34 cellular contexts compared by ENCODE assay signal in genomic region chr16:27824006-27824405, GRCh38.
"Had no signal": no experiment of that assay in that cellular context is flagged by ENCODE, and none has a peak within 500 bp of the region (broad histone marks: within the 10 kb centered on the region; RNA-seq: fewer than 3 reads in every experiment).

No MANE protein-coding gene starts in this region.

- H3K4me3 ChIP-seq: ascending aorta, cardiac muscle cell, MG63, Peyer's patch had no signal

- H3K9me3 Mint-ChIP-seq: activated B cell treated with CpG ODN at 0.5 μM for 24 hours; activated naive CD4-positive, alpha-beta T cell treated with anti-CD3 and anti-CD28 coated beads, Interleukin-2, amount 50 U/mL, for 24 hours; central memory CD8-positive, alpha-beta T cell had no signal

- H3K4me1 Mint-ChIP-seq: activated B cell treated with CpG ODN at 0.5 μM for 24 hours; activated CD4-positive, alpha-beta memory T cell treated with anti-CD3 and anti-CD28 coated beads, Interleukin-2, amount 10 ng/mL, durations not matched to agents 7 days and 5 days; activated CD8-positive, alpha-beta memory T cell treated with anti-CD3 and anti-CD28 coated beads, Interleukin-2, amount 10 ng/mL, durations not matched to agents 7 days and 5 days; activated naive CD4-positive, alpha-beta T cell treated with anti-CD3 and anti-CD28 coated beads, Interleukin-2, amount 50 U/mL, for 24 hours; activated naive CD8-positive, alpha-beta T cell treated with anti-CD3 and anti-CD28 coated beads, Interleukin-2, amount 10 ng/mL, durations not matched to agents 7 days and 5 days; central memory CD8-positive, alpha-beta T cell; T-cell had no signal

- H3K27ac ChIP-seq: ascending aorta, cardiac muscle cell, Peyer's patch, RWPE1 had no signal

- H3K4me3 Mint-ChIP-seq: activated B cell treated with CpG ODN at 0.5 μM for 24 hours; activated CD4-positive, alpha-beta memory T cell treated with anti-CD3 and anti-CD28 coated beads, Interleukin-2, amount 10 ng/mL, durations not matched to agents 7 days and 5 days; activated CD8-positive, alpha-beta memory T cell treated with anti-CD3 and anti-CD28 coated beads, Interleukin-2, amount 10 ng/mL, durations not matched to agents 7 days and 5 days; activated naive CD4-positive, alpha-beta T cell treated with anti-CD3 and anti-CD28 coated beads, Interleukin-2, amount 50 U/mL, for 24 hours; activated naive CD8-positive, alpha-beta T cell treated with anti-CD3 and anti-CD28 coated beads, Interleukin-2, amount 10 ng/mL, durations not matched to agents 7 days and 5 days; central memory CD8-positive, alpha-beta T cell; T-cell; T-helper 17 cell had no signal

- H3K4me1 ChIP-seq: ascending aorta, Peyer's patch had no signal

- H3K36me3 Mint-ChIP-seq: activated CD8-positive, alpha-beta memory T cell treated with anti-CD3 and anti-CD28 coated beads, Interleukin-2, amount 10 ng/mL, durations not matched to agents 7 days and 5 days; activated naive CD4-positive, alpha-beta T cell treated with anti-CD3 and anti-CD28 coated beads, Interleukin-2, amount 50 U/mL, for 24 hours; activated naive CD8-positive, alpha-beta T cell treated with anti-CD3 and anti-CD28 coated beads, Interleukin-2, amount 10 ng/mL, durations not matched to agents 7 days and 5 days; T-cell had no signal

- H3K36me3 ChIP-seq: cardiac muscle cell, MG63, Peyer's patch had no signal

- H3K9me3 ChIP-seq: ascending aorta, MG63, Peyer's patch had no signal

- H3K27me3 Mint-ChIP-seq: activated CD8-positive, alpha-beta memory T cell treated with anti-CD3 and anti-CD28 coated beads, Interleukin-2, amount 10 ng/mL, durations not matched to agents 7 days and 5 days had no signal

- DNase-seq: activated B cell treated with CpG ODN at 0.5 μM for 24 hours; activated CD4-positive, alpha-beta memory T cell treated with anti-CD3 and anti-CD28 coated beads, Interleukin-2, amount 10 ng/mL, durations not matched to agents 7 days and 5 days; activated CD4-positive, alpha-beta T cell treated with anti-CD3 and anti-CD28 coated beads for 1 hour; activated CD4-positive, alpha-beta T cell treated with anti-CD3 and anti-CD28 coated beads for 48 hours; activated CD8-positive, alpha-beta memory T cell treated with anti-CD3 and anti-CD28 coated beads for 24 hours; activated CD8-positive, alpha-beta memory T cell treated with anti-CD3 and anti-CD28 coated beads, Interleukin-2, amount 10 ng/mL, durations not matched to agents 7 days and 5 days; activated CD8-positive, alpha-beta memory T cell treated with anti-CD3 and anti-CD28 coated beads, Interleukin-2, amount 50 U/mL, for 48 hours; activated gamma-delta T cell; activated naive CD4-positive, alpha-beta T cell treated with Interleukin-2 at 50 U/mL for 16 hours; activated naive CD8-positive, alpha-beta T cell treated with anti-CD3 and anti-CD28 coated beads, Interleukin-2, amount 10 ng/mL, durations not matched to agents 7 days and 5 days; activated T-cell treated with anti-CD3 and anti-CD28 coated beads, Interleukin-2, amount 50 U/mL, for 48 hours; amygdala; Kasumi-1; KBM-7; MG63; NCI-H1048; NCI-H1105 treated with DMSO at 0.1 percent for 48 hours; NCI-H1436; NCI-H1694; NCI-H1930; NCI-H2081 treated with DMSO at 0.1 percent for 48 hours; NCI-H226; NCI-H446 treated with DMSO at 0.1 percent for 48 hours; NCI-H524 treated with DMSO at 0.1 percent for 48 hours; PC-3; SIG-M5; T-cell; T-helper 17 cell had no signal

- H3K27ac Mint-ChIP-seq: activated B cell treated with CpG ODN at 0.5 μM for 24 hours; activated CD4-positive, alpha-beta memory T cell treated with anti-CD3 and anti-CD28 coated beads, Interleukin-2, amount 10 ng/mL, durations not matched to agents 7 days and 5 days; activated CD8-positive, alpha-beta memory T cell treated with anti-CD3 and anti-CD28 coated beads, Interleukin-2, amount 10 ng/mL, durations not matched to agents 7 days and 5 days; activated naive CD4-positive, alpha-beta T cell treated with anti-CD3 and anti-CD28 coated beads, Interleukin-2, amount 50 U/mL, for 24 hours; activated naive CD8-positive, alpha-beta T cell treated with anti-CD3 and anti-CD28 coated beads, Interleukin-2, amount 10 ng/mL, durations not matched to agents 7 days and 5 days; T-cell; T-helper 17 cell had no signal

- H3K27me3 ChIP-seq: ascending aorta, cardiac muscle cell, Peyer's patch had no signal
